In genomic region chr17:8068736-8069586, GRCh38 we compare ENCODE assay signal across 13 cellular contexts. TPM values are rescaled to one million over a fixed set of nuclear protein-coding genes. Genes with fewer than 3 reads are reported as not detected.
DNase-seq lines count a peak whose midpoint lies in the region; ATAC-seq and TF ChIP-seq lines count a peak whose summit lies in the region.
"Had no signal": no experiment of that assay in that cellular context is flagged by ENCODE, and none has a peak within 500 bp of the region (broad histone marks: within the 10 kb centered on the region; RNA-seq: fewer than 3 reads in every experiment).

No MANE protein-coding gene starts in this region.

- H3K4me1 ChIP-seq in upper lobe of right lung: peaks cover 28% of the 10 kb centered on the region

- peaks cover 26% of the 10 kb centered on the region for H3K27me3 Mint-ChIP-seq in T-helper 17 cell

- TF ChIP-seq CTCF in upper lobe of right lung (IDR thresholded peaks at IDR 0.05) (no peak), GM20000 (IDR thresholded peaks at IDR 0.05; ENCODE audit: extremely low read depth, missing control alignments) (no peak)

- peaks cover 4% of the 10 kb centered on the region for H3K36me3 Mint-ChIP-seq in T-helper 17 cell (ENCODE audit: low read depth)

- peaks cover 15% of the 10 kb centered on the region for H3K4me1 Mint-ChIP-seq in T-helper 17 cell

- no peaks in the 10 kb centered on the region for H3K36me3 ChIP-seq in upper lobe of right lung

- peaks cover 22% of the 10 kb centered on the region for H3K27me3 ChIP-seq in upper lobe of right lung

- intact Hi-C loops in left colon (cut with DNase I, micrococcal nuclease) (no loop called here), upper lobe of right lung (cut with DNase I) (no loop called here)

- DNase-seq in T-helper 17 cell: no peak
- DNase-seq in left colon: peak; percentile 69 to 77
- peak; percentile 74 for DNase-seq in upper lobe of right lung
- DNase-seq in pons (ENCODE audit: low spot score): no peak
- no peak for DNase-seq in GM20000 (ENCODE audit: low spot score)
- DNase-seq: activated CD4-positive, alpha-beta T cell treated with anti-CD3 and anti-CD28 coated beads for 1 hour; activated T-cell treated with anti-CD3 and anti-CD28 coated beads, Interleukin-2, amount 50 U/mL, for 4 hours; effector CD8-positive, alpha-beta T cell; H9; NCI-H1092 treated with DMSO at 0.1 percent for 48 hours; stimulated activated CD4-positive, alpha-beta T cell treated with anti-CD3 and anti-CD28 coated beads, Interleukin-4, amount 100 ng/mL, for 24 hours had no signal

- no peak for ATAC-seq in T-helper 17 cell
- peak; percentile 64 for ATAC-seq in left colon
- peak; percentile 69 for ATAC-seq in upper lobe of right lung
- ATAC-seq: activated T-cell treated with anti-CD3 and anti-CD28 coated beads, Interleukin-2, amount 50 U/mL, for 4 hours had no signal

- H3K9me3 ChIP-seq in T-helper 17 cell (ENCODE audit: control insufficient read depth, low read length, poor library complexity, severe bottlenecking) (no peaks in the 10 kb centered on the region), upper lobe of right lung (no peaks in the 10 kb centered on the region)

- H3K27ac Mint-ChIP-seq in T-helper 17 cell: peak overlapping the region; percentile 60

- no peak overlapping the region for H3K4me3 Mint-ChIP-seq in T-helper 17 cell
- H3K4me3 Mint-ChIP-seq: activated T-cell treated with anti-CD3 and anti-CD28 coated beads, Interleukin-2, amount 50 U/mL, for 4 hours; H9 had no signal

- H3K27ac ChIP-seq in upper lobe of right lung: no peak overlapping the region
- H3K27ac ChIP-seq: parathyroid adenoma had no signal

- H3K4me3 ChIP-seq in upper lobe of right lung: no peak overlapping the region

RNA-seq across cellular contexts. Expression of gene ALOX12B, which starts 18.6 kb away (rescaled TPM):
- total RNA-seq in T-helper 17 cell (not detected), left colon (under 1 TPM in 1 of 2 donors, not detected in 1; 0.82 TPM), upper lobe of right lung (not detected)
- total RNA-seq: glomerular endothelial cell had no signal

RNA-seq across cellular contexts. Expression of gene ALOX15B, which starts 30.1 kb away (rescaled TPM):
- total RNA-seq in T-helper 17 cell: not detected
- 1 to 10 TPM in 1 of 2 donors, under 1 TPM in 1; 0.55 to 2.5 TPM for total RNA-seq in left colon
- 80.2 TPM for total RNA-seq in upper lobe of right lung
- total RNA-seq: glomerular endothelial cell, H9 had no signal

RNA-seq across cellular contexts. Expression of gene ALOXE3, which starts 49.4 kb away (rescaled TPM):
- not detected for total RNA-seq in T-helper 17 cell
- not detected for total RNA-seq in left colon
- total RNA-seq in upper lobe of right lung: not detected
- total RNA-seq: activated T-cell treated with anti-CD3 and anti-CD28 coated beads, Interleukin-2, amount 50 U/mL, for 4 hours; glomerular endothelial cell had no signal

RNA-seq across cellular contexts. Expression of gene HES7, which starts 54.9 kb away (rescaled TPM):
- total RNA-seq in T-helper 17 cell (not detected), left colon (not detected), upper lobe of right lung (not detected)
- total RNA-seq: glomerular endothelial cell had no signal

Comparison
In these comparisons a context has a peak if more than half of its experiments do, and no peak if none do; other contexts are left out.
1. DNase-seq: peak in left colon (2 of 2) and upper lobe of right lung (single experiment); none in T-helper 17 cell (0 of 3), pons (single experiment) and GM20000 (single experiment).
2. RNA of gene ALOX15B, which starts 30.1 kb away (total RNA-seq): 80.2 TPM in upper lobe of right lung (single experiment); 0.55 to 2.5 TPM in left colon and not detected in T-helper 17 cell; every median in the first group is over 10 times any median in the second.